8 cellular contexts compared by ENCODE assay signal in genomic region chr5:168579987-168580508, GRCh38. TPM values are rescaled to one million over a fixed set of nuclear protein-coding genes. Genes with fewer than 3 reads are reported as not detected.
DNase-seq lines count a peak whose midpoint lies in the region; ATAC-seq and TF ChIP-seq lines count a peak whose summit lies in the region.

No MANE protein-coding gene starts in this region.

- no peaks in the 10 kb centered on the region for H3K27me3 ChIP-seq in iPS-20b (ENCODE audit: insufficient read depth, low read length)

- POLR2A ChIA-PET in activated CD8-positive, alpha-beta T cell treated with anti-CD3 and anti-CD28 coated beads for 36 hours (lab: Charles Lee): interaction anchor here (0.7 to 1.6 kb wide), 5 partner anchors 9 to 1717 kb away, joined by 3 to 4 read pairs (median 3); partner anchors contain the start of gene LCP2

- H3K36me3 Mint-ChIP-seq in T-helper 1 cell treated with Interleukin-12 subunit alpha and Interleukin-12 subunit beta and Interleukin-4 antibody, amounts not matched to agents 30 μg/mL and 1 μg/mL, for 36 hours (ENCODE audit: low read depth): peaks cover 15% of the 10 kb centered on the region
- peaks cover 24% of the 10 kb centered on the region for H3K36me3 Mint-ChIP-seq in activated CD8-positive, alpha-beta T cell treated with anti-CD3 and anti-CD28 coated beads for 36 hours (ENCODE audit: low read depth)

- H3K9ac ChIP-seq in iPS-20b (ENCODE audit: low read depth, low read length): peak overlapping the region; percentile 85; the same call in 1 of the 2 replicates

- peaks cover 40% of the 10 kb centered on the region for H3K4me1 Mint-ChIP-seq in T-helper 1 cell treated with Interleukin-12 subunit alpha and Interleukin-12 subunit beta and Interleukin-4 antibody, amounts not matched to agents 30 μg/mL and 1 μg/mL, for 36 hours (ENCODE audit: low read depth)
- H3K4me1 Mint-ChIP-seq in activated CD8-positive, alpha-beta T cell treated with anti-CD3 and anti-CD28 coated beads for 36 hours (ENCODE audit: low read depth): peaks cover 33% of the 10 kb centered on the region

- TF ChIP-seq CTCF in activated CD8-positive, alpha-beta T cell treated with anti-CD3 and anti-CD28 coated beads for 36 hours (IDR thresholded peaks at IDR 0.05): no peak

- ATAC-seq in activated CD8-positive, alpha-beta T cell treated with anti-CD3 and anti-CD28 coated beads for 36 hours: no peak
- ATAC-seq in HG03025 (IDR thresholded peaks at IDR 0.05; ENCODE audit: low FRiP score, unreplicated experiment) (no peak), HG02870 (IDR thresholded peaks at IDR 0.05; ENCODE audit: unreplicated experiment) (no peak)

- peak overlapping the region; percentile 82 for H3K4me3 Mint-ChIP-seq in T-helper 1 cell treated with Interleukin-12 subunit alpha and Interleukin-12 subunit beta and Interleukin-4 antibody, amounts not matched to agents 30 μg/mL and 1 μg/mL, for 36 hours
- peak overlapping the region; percentile 98 for H3K4me3 Mint-ChIP-seq in activated CD8-positive, alpha-beta T cell treated with anti-CD3 and anti-CD28 coated beads for 36 hours

- DNase-seq in T-helper 1 cell: no peak
- no peak for DNase-seq in activated CD8-positive, alpha-beta T cell treated with anti-CD3 and anti-CD28 coated beads for 36 hours
- no peak for DNase-seq in NCI-H774 (lab: John Stamatoyannopoulos, UW)

- peaks cover 10% of the 10 kb centered on the region; the same call in 1 of the 2 replicates for H3K36me3 ChIP-seq in iPS-20b (ENCODE audit: insufficient read depth, low read depth, low read length)

- H3K4me1 ChIP-seq in iPS-20b (ENCODE audit: insufficient read depth, low read length): peaks cover 28% of the 10 kb centered on the region; the same call in 1 of the 2 replicates

- CTCF ChIA-PET in activated CD8-positive, alpha-beta T cell treated with anti-CD3 and anti-CD28 coated beads for 36 hours (lab: Charles Lee): interaction anchor here (0.8 to 1.7 kb wide), 2 partner anchors 8 to 94 kb away, joined by 3 to 4 read pairs; partner anchors contain the start of gene RARS1

- intact Hi-C loops in activated CD8-positive, alpha-beta T cell treated with anti-CD3 and anti-CD28 coated beads for 36 hours (cut with micrococcal nuclease): loop anchor here (5.0 kb wide), 1 partner anchor 93 kb away; the partner anchor contains the start of gene RARS1

- peaks cover 1% of the 10 kb centered on the region for H3K9me3 Mint-ChIP-seq in T-helper 1 cell treated with Interleukin-12 subunit alpha and Interleukin-12 subunit beta and Interleukin-4 antibody, amounts not matched to agents 30 μg/mL and 1 μg/mL, for 36 hours
- peaks cover 2% of the 10 kb centered on the region for H3K9me3 Mint-ChIP-seq in activated CD8-positive, alpha-beta T cell treated with anti-CD3 and anti-CD28 coated beads for 36 hours

- H3K27ac ChIP-seq in iPS-20b (ENCODE audit: low read length) (peak overlapping the region; percentile 88), temporal lobe (ENCODE audit: low read depth, low read length) (peak overlapping the region; percentile 94)

- H3K4me3 ChIP-seq in iPS-20b (ENCODE audit: low read length): peak overlapping the region; percentile 71

- H3K27me3 Mint-ChIP-seq in T-helper 1 cell treated with Interleukin-12 subunit alpha and Interleukin-12 subunit beta and Interleukin-4 antibody, amounts not matched to agents 30 μg/mL and 1 μg/mL, for 36 hours (ENCODE audit: low read depth): peaks cover 3% of the 10 kb centered on the region
- peaks cover 4% of the 10 kb centered on the region for H3K27me3 Mint-ChIP-seq in activated CD8-positive, alpha-beta T cell treated with anti-CD3 and anti-CD28 coated beads for 36 hours

- no peaks in the 10 kb centered on the region for H3K9me3 ChIP-seq in iPS-20b (ENCODE audit: insufficient read depth, low read depth, low read length)

- H3K27ac Mint-ChIP-seq in T-helper 1 cell treated with Interleukin-12 subunit alpha and Interleukin-12 subunit beta and Interleukin-4 antibody, amounts not matched to agents 30 μg/mL and 1 μg/mL, for 36 hours: peak overlapping the region; percentile 92
- H3K27ac Mint-ChIP-seq in activated CD8-positive, alpha-beta T cell treated with anti-CD3 and anti-CD28 coated beads for 36 hours: peak overlapping the region; percentile 98

RNA-seq across cellular contexts. Expression of gene PANK3, which starts 0.9 kb away (rescaled TPM):
- 10 to 100 TPM; 58.7 to 60.6 TPM for total RNA-seq in activated CD8-positive, alpha-beta T cell treated with anti-CD3 and anti-CD28 coated beads for 36 hours
- total RNA-seq in temporal lobe: 197 TPM

RNA-seq across cellular contexts. Expression of gene FBLL1, which starts 50.9 kb away (rescaled TPM):
- total RNA-seq in activated CD8-positive, alpha-beta T cell treated with anti-CD3 and anti-CD28 coated beads for 36 hours: under 1 TPM in 1 of 2 experiments, not detected in 1; 0.20 TPM
- total RNA-seq in temporal lobe: 30.0 TPM

Comparison
In these comparisons a context has a peak if more than half of its experiments do, and no peak if none do; other contexts are left out.
1. RNA of gene FBLL1, which starts 50.9 kb away (total RNA-seq): 30.0 TPM in temporal lobe (single experiment); 0.20 TPM in activated CD8-positive, alpha-beta T cell treated with anti-CD3 and anti-CD28 coated beads for 36 hours; every median in the first group is over 10 times any median in the second.